8 cellular contexts compared by ENCODE assay signal in genomic region chr6:18323935-18324707, GRCh38.
DNase-seq lines count a peak whose midpoint lies in the region; ATAC-seq and FAIRE-seq lines count a peak whose summit lies in the region.

No MANE protein-coding gene starts in this region.

- no peaks in the 10 kb centered on the region for H3K36me3 Mint-ChIP-seq in effector memory CD8-positive, alpha-beta T cell (ENCODE audit: insufficient read depth)
- H3K36me3 Mint-ChIP-seq in memory B cell, result no peaks in the 10 kb centered on the region

- H3K27me3 Mint-ChIP-seq in effector memory CD8-positive, alpha-beta T cell, result peaks cover 19 to 21% of the 10 kb centered on the region in 2 donors
- no peaks in the 10 kb centered on the region for H3K27me3 Mint-ChIP-seq in memory B cell

- DNase-seq in D341Med (ENCODE audit: low spot score) (peak; percentile 59), LoVo (ENCODE audit: low spot score) (peak; percentile 63), RCC 7860 (ENCODE audit: low spot score) (peak; percentile 46), memory B cell (ENCODE audit: low spot score in 2 of 2) (peak in 1 of 2 donors; percentile 49)
- peak in 2 of 3 experiments; percentile 8 to 10 for DNase-seq in effector memory CD8-positive, alpha-beta T cell

- H3K9me3 Mint-ChIP-seq in effector memory CD8-positive, alpha-beta T cell, result no peaks in the 10 kb centered on the region
- no peaks in the 10 kb centered on the region for H3K9me3 Mint-ChIP-seq in memory B cell

- peak; percentile 64 for ATAC-seq in GM19468 (IDR thresholded peaks at IDR 0.05; ENCODE audit: extremely low read depth, unreplicated experiment)
- ATAC-seq in effector memory CD8-positive, alpha-beta T cell (replicated peaks), result peak; percentile 53
- peak; percentile 52 for ATAC-seq in memory B cell (ENCODE audit: low read depth)
- ATAC-seq in HG02970 (IDR thresholded peaks at IDR 0.05; ENCODE audit: low FRiP score, unreplicated experiment), result no peak
- no peak for ATAC-seq in HG03571 (IDR thresholded peaks at IDR 0.05; ENCODE audit: unreplicated experiment)

- H3K4me3 Mint-ChIP-seq in effector memory CD8-positive, alpha-beta T cell, result no peak overlapping the region
- no peak overlapping the region for H3K4me3 Mint-ChIP-seq in memory B cell

- H3K4me1 Mint-ChIP-seq in effector memory CD8-positive, alpha-beta T cell (ENCODE audit: low read depth in 2 of 2), result no peaks in the 10 kb centered on the region
- H3K4me1 Mint-ChIP-seq in memory B cell, result peaks cover 18% of the 10 kb centered on the region

- no peak overlapping the region for H3K27ac Mint-ChIP-seq in effector memory CD8-positive, alpha-beta T cell
- H3K27ac Mint-ChIP-seq in memory B cell, result no peak overlapping the region

- peak; percentile 54 for FAIRE-seq in RCC 7860 (lab: Jason Lieb, UNC)

Comparison
In these comparisons a context has a peak if more than half of its experiments do, and no peak if none do; other contexts are left out.
1. ATAC-seq: peak in GM19468 (single experiment), effector memory CD8-positive, alpha-beta T cell (single experiment) and memory B cell (single experiment); none in HG02970 (single experiment) and HG03571 (single experiment).